ENCODE assay signal across 10 cellular contexts in genomic region chr2:115484983-115485382, GRCh38.
"Had no signal": no experiment of that assay in that cellular context is flagged by ENCODE, and none has a peak within 500 bp of the region (broad histone marks: within the 10 kb centered on the region; RNA-seq: fewer than 3 reads in every experiment).

No MANE protein-coding gene starts in this region.

- H3K27ac Mint-ChIP-seq: HFFc6, IgD-negative memory B cell had no signal

- H3K27me3 Mint-ChIP-seq: IgD-negative memory B cell had no signal

- H3K9me3 ChIP-seq: HAP-1 had no signal

- H3K36me3 Mint-ChIP-seq: IgD-negative memory B cell had no signal

- H3K27ac ChIP-seq: GM23248, HL-60 had no signal

- H3K36me3 ChIP-seq: HAP-1 had no signal

- H3K9ac ChIP-seq: GM23248 had no signal

- DNase-seq: GM23248, GOT3, H7, HFFc6, Kasumi-1, KG1 had no signal

- H3K4me3 Mint-ChIP-seq: HFFc6, IgD-negative memory B cell had no signal

- H2AFZ ChIP-seq: GM23248 had no signal

- ATAC-seq: HCT116 had no signal

- H3K4me3 ChIP-seq: GM23248, HAP-1 had no signal
